Comparison of ENCODE assay signal across 8 cellular contexts in genomic region chr1:225939939-225940310, GRCh38. TPM values are rescaled to one million over a fixed set of nuclear protein-coding genes. Genes with fewer than 3 reads are reported as not detected.
"Had no signal": no experiment of that assay in that cellular context is flagged by ENCODE, and none has a peak within 500 bp of the region (broad histone marks: within the 10 kb centered on the region; RNA-seq: fewer than 3 reads in every experiment).

No MANE protein-coding gene starts in this region.

RNA-seq across cellular contexts. Expression of gene LEFTY2, which starts 1.1 kb away (rescaled TPM):
- total RNA-seq: activated CD8-positive, alpha-beta T cell treated with anti-CD3 and anti-CD28 coated beads for 36 hours; activated naive CD8-positive, alpha-beta T cell treated with anti-CD3 and anti-CD28 coated beads for 36 hours; activated T-cell treated with anti-CD3 and anti-CD28 coated beads, Interleukin-2, amount 50 U/mL, for 72 hours; activated T-helper 2 cell treated with anti-CD3 and anti-CD28 coated beads, Interferon-gamma antibody, Interleukin-2, Interleukin-4, amounts not matched to agents 10 μg/mL and 5 μg/mL and 100 μg/mL, durations not matched to agents 14 hours and 24 hours and 36 hours; PC-3; SJSA1; T-helper 1 cell treated with Interleukin-12 subunit alpha and Interleukin-12 subunit beta and Interleukin-4 antibody, amounts not matched to agents 30 ng/mL and 1 ng/mL, for 36 hours had no signal

RNA-seq across cellular contexts. Expression of gene LEFTY1, which starts 51.0 kb away (rescaled TPM):
- total RNA-seq: activated T-cell treated with anti-CD3 and anti-CD28 coated beads, Interleukin-2, amount 50 U/mL, for 72 hours; activated T-helper 2 cell treated with anti-CD3 and anti-CD28 coated beads, Interferon-gamma antibody, Interleukin-2, Interleukin-4, amounts not matched to agents 10 μg/mL and 5 μg/mL and 100 μg/mL, durations not matched to agents 14 hours and 24 hours and 36 hours; PC-3; SJSA1; T-helper 1 cell treated with Interleukin-12 subunit alpha and Interleukin-12 subunit beta and Interleukin-4 antibody, amounts not matched to agents 30 ng/mL and 1 ng/mL, for 36 hours had no signal
- polyA plus RNA-seq: IgD-negative memory B cell had no signal
